Comparison of ENCODE assay signal across 2 cellular contexts in the genomic region with DNA sequence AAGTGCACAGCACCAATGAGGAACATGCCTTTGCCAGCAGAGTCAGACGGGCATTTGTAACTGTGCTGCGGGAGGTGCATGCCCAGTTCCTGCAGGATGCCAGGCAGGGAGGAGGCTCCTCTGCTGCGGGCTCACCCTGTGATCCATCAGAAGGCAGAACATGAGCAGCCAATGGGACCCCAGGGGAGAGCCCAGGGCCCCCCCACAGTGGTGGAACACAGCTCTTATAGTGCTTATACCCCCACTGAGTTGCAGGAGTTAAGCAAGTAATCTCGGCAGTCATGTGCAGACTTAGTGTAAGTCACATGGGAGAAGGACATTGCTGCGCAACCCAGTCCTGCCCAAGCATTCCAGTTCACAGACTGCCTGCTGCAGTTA.
TF ChIP-seq lines count a peak whose summit lies in the region.

No MANE protein-coding gene starts in this region.

TF ChIP-seq in SK-N-SH, 30 proteins besides CTCF, POLR2A, EP300 and RAD21:
- no peak for TF ChIP-seq GATA2 (CRISPR knock-in tag; IDR thresholded peaks at IDR 0.05)
- TF ChIP-seq, protein P1, sequence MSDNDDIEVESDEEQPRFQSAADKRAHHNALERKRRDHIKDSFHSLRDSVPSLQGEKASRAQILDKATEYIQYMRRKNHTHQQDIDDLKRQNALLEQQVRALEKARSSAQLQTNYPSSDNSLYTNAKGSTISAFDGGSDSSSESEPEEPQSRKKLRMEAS (IDR thresholded peaks at IDR 0.05; ENCODE audit: low read depth) = no peak
- TF ChIP-seq, protein P2, sequence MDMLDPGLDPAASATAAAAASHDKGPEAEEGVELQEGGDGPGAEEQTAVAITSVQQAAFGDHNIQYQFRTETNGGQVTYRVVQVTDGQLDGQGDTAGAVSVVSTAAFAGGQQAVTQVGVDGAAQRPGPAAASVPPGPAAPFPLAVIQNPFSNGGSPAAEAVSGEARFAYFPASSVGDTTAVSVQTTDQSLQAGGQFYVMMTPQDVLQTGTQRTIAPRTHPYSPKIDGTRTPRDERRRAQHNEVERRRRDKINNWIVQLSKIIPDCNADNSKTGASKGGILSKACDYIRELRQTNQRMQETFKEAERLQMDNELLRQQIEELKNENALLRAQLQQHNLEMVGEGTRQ (IDR thresholded peaks at IDR 0.05; ENCODE audit: borderline replicate concordance, low read depth, low read length) = no peak

TF ChIP-seq in H1, 55 proteins besides CTCF, POLR2A, EP300 and RAD21:
- TF ChIP-seq PHF8 (conservative IDR thresholded peaks at IDR 0.05; ENCODE audit: low read depth, low read length) = no peak
- no peak for TF ChIP-seq EZH2 (IDR thresholded peaks at IDR 0.05; ENCODE audit: low read depth, low read length, severe bottlenecking)
- TF ChIP-seq JUN (IDR thresholded peaks at IDR 0.05; ENCODE audit: low read depth, low read length) = no peak
- no peak for TF ChIP-seq CREB1 (IDR thresholded peaks at IDR 0.05)
- TF ChIP-seq CHD1 (IDR thresholded peaks at IDR 0.05; ENCODE audit: low read depth, low read length) = no peak
- no peak for TF ChIP-seq POLR2AphosphoS5 (IDR thresholded peaks at IDR 0.05; ENCODE audit: low read depth, low read length)
- TF ChIP-seq, protein P3, sequence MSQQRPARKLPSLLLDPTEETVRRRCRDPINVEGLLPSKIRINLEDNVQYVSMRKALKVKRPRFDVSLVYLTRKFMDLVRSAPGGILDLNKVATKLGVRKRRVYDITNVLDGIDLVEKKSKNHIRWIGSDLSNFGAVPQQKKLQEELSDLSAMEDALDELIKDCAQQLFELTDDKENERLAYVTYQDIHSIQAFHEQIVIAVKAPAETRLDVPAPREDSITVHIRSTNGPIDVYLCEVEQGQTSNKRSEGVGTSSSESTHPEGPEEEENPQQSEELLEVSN (IDR thresholded peaks at IDR 0.05) = no peak
